Comparison of ENCODE assay signal across 1 cellular context in genomic region chr12:70091021-70091521, GRCh38.
TF ChIP-seq lines count a peak whose summit lies in the region.

No MANE protein-coding gene starts in this region.

TF ChIP-seq in K562, 482 proteins besides CTCF, POLR2A, EP300 and RAD21 (continues in another document):
- TF ChIP-seq RREB1 (CRISPR knock-in tag; IDR thresholded peaks at IDR 0.05) = 0 out of 2 replicates have a peak, but pooled peaks have one; percentile 32
- TF ChIP-seq NR1H2 (CRISPR knock-in tag; IDR thresholded peaks at IDR 0.05) = no peak
- TF ChIP-seq NR2C2 (CRISPR knock-in tag; IDR thresholded peaks at IDR 0.05) = no peak
- peak; percentile 42; the same call in 1 of the 2 replicates for TF ChIP-seq NR2C2 (tag; IDR thresholded peaks at IDR 0.05)
- TF ChIP-seq KLF6 (CRISPR knock-in tag; IDR thresholded peaks at IDR 0.05; ENCODE audit: borderline replicate concordance) = peak; percentile 96
- peak; percentile 90; the same call in 1 of the 2 replicates for TF ChIP-seq ZNF586 (CRISPR knock-in tag; conservative IDR thresholded peaks at IDR 0.05)
- TF ChIP-seq ADNP (tag; IDR thresholded peaks at IDR 0.05) = no peak
- TF ChIP-seq DPF2 (IDR thresholded peaks at IDR 0.05) = peak; percentile 82
- peak; percentile 91 for TF ChIP-seq MTF1 (CRISPR knock-in tag; IDR thresholded peaks at IDR 0.05; ENCODE audit: borderline replicate concordance)
- TF ChIP-seq DEAF1 (CRISPR knock-in tag; IDR thresholded peaks at IDR 0.05) = 0 out of 2 replicates have a peak, but pooled peaks have one; percentile 25
- TF ChIP-seq MYC (IDR thresholded peaks at IDR 0.05; ENCODE audit: low read depth, low read length) = no peak
- peak; percentile 79; the same call in 1 of the 2 replicates for TF ChIP-seq MYC (CRISPR knock-in tag; IDR thresholded peaks at IDR 0.05; ENCODE audit: borderline replicate concordance, low read depth)
- TF ChIP-seq SMARCA4 (IDR thresholded peaks at IDR 0.05) = peak; percentile 66; the same call in 1 of the 2 replicates
- peak; percentile 88 for TF ChIP-seq CBFA2T3 (IDR thresholded peaks at IDR 0.05)
- no peak for TF ChIP-seq PHB (CRISPR knock-in tag; IDR thresholded peaks at IDR 0.05)
- TF ChIP-seq TAL1 (IDR thresholded peaks at IDR 0.05) = peak; percentile 78
- peak; percentile 90 for TF ChIP-seq GTF2A2 (tag; IDR thresholded peaks at IDR 0.05)
- TF ChIP-seq RFX1 (IDR thresholded peaks at IDR 0.05) = no peak
- 0 out of 2 replicates have a peak, but pooled peaks have one; percentile 73 for TF ChIP-seq ZNF57 (CRISPR knock-in tag; IDR thresholded peaks at IDR 0.05)
- TF ChIP-seq ZNF41 (CRISPR knock-in tag; conservative IDR thresholded peaks at IDR 0.05) = peak; percentile 94
- TF ChIP-seq SOX6 (IDR thresholded peaks at IDR 0.05) = peak; percentile 67
- TF ChIP-seq PPARD (CRISPR knock-in tag; IDR thresholded peaks at IDR 0.05) = peak; percentile 53; the same call in 1 of the 2 replicates
- TF ChIP-seq KLF13 (tag; IDR thresholded peaks at IDR 0.05; ENCODE audit: borderline replicate concordance, low read depth) = peak; percentile 92
- peak in 1 of 2 experiments; percentile 47; a peak in 1 of 4 replicates for TF ChIP-seq RCOR1 (IDR thresholded peaks at IDR 0.05; ENCODE audit: borderline replicate concordance in 1 of 2, low read depth in 2 of 2, low read length in 2 of 2)
- peak; percentile 98 for TF ChIP-seq ZNF583 (CRISPR knock-in tag; IDR thresholded peaks at IDR 0.05)
- TF ChIP-seq ERF (CRISPR knock-in tag; IDR thresholded peaks at IDR 0.05) = peak; percentile 93
- peak; percentile 97 for TF ChIP-seq ZNF311 (CRISPR knock-in tag; IDR thresholded peaks at IDR 0.05)
- TF ChIP-seq NFE2L1 (tag; IDR thresholded peaks at IDR 0.05; ENCODE audit: borderline replicate concordance, low read depth) = peak; percentile 68; the same call in 1 of the 2 replicates
- TF ChIP-seq MAFF (IDR thresholded peaks at IDR 0.05; ENCODE audit: low read length) = 0 out of 2 replicates have a peak, but pooled peaks have one; percentile 13
- TF ChIP-seq ZBTB1 (CRISPR knock-in tag; IDR thresholded peaks at IDR 0.05; ENCODE audit: borderline replicate concordance, low read depth) = no peak
- peak; percentile 97 for TF ChIP-seq ZNF644 (tag; IDR thresholded peaks at IDR 0.05; ENCODE audit: low read depth)
- peak; percentile 80 for TF ChIP-seq TEAD4 (IDR thresholded peaks at IDR 0.05; ENCODE audit: low read length)
- TF ChIP-seq TEAD4 (CRISPR knock-in tag; IDR thresholded peaks at IDR 0.05; ENCODE audit: borderline replicate concordance) = no peak
- TF ChIP-seq SRF (CRISPR knock-in tag; IDR thresholded peaks at IDR 0.05) = no peak
- TF ChIP-seq ZNF561 (CRISPR knock-in tag; conservative IDR thresholded peaks at IDR 0.05) = 0 out of 2 replicates have a peak, but pooled peaks have one; percentile 35
- peak; percentile 88 for TF ChIP-seq ELF4 (CRISPR knock-in tag; IDR thresholded peaks at IDR 0.05)
- TF ChIP-seq PTRF (tag; IDR thresholded peaks at IDR 0.05) = peak; percentile 91
- TF ChIP-seq ZNF444 (CRISPR knock-in tag; IDR thresholded peaks at IDR 0.05) = peak; percentile 67
- TF ChIP-seq FOXA3 (CRISPR knock-in tag; conservative IDR thresholded peaks at IDR 0.05 in 1 of 2, IDR thresholded peaks at IDR 0.05 in 1 of 2) = 0 out of 4 replicates have a peak, but pooled peaks of 1 of the 2 experiments have one; percentile 7
- no peak for TF ChIP-seq MEF2A (IDR thresholded peaks at IDR 0.05; ENCODE audit: control insufficient read depth, low read depth, low read length)
- TF ChIP-seq ZNF449 (CRISPR knock-in tag; IDR thresholded peaks at IDR 0.05) = peak; percentile 91
- no peak for TF ChIP-seq ATF1 (CRISPR knock-in tag; IDR thresholded peaks at IDR 0.05)
- TF ChIP-seq ATF1 (tag; IDR thresholded peaks at IDR 0.05) = peak; percentile 47; the same call in 1 of the 2 replicates
- TF ChIP-seq MTA2 (IDR thresholded peaks at IDR 0.05; ENCODE audit: low read depth) = peak; percentile 65; the same call in 1 of the 2 replicates
- TF ChIP-seq CREB3 (tag; conservative IDR thresholded peaks at IDR 0.05; ENCODE audit: low read depth) = peak; percentile 98
- peak; percentile 88 for TF ChIP-seq IRF9 (tag; IDR thresholded peaks at IDR 0.05)
- TF ChIP-seq ZNF146 (CRISPR knock-in tag; IDR thresholded peaks at IDR 0.05; ENCODE audit: unreplicated experiment) = no peak
- TF ChIP-seq TEAD2 (tag; IDR thresholded peaks at IDR 0.05) = peak; percentile 93
- TF ChIP-seq ZNF239 (CRISPR knock-in tag; IDR thresholded peaks at IDR 0.05) = peak; percentile 80
- peak; percentile 48; the same call in 1 of the 2 replicates for TF ChIP-seq MTA3 (IDR thresholded peaks at IDR 0.05; ENCODE audit: borderline replicate concordance)
- peak; percentile 77 for TF ChIP-seq BCL6 (CRISPR knock-in tag; IDR thresholded peaks at IDR 0.05)
- peak; percentile 84 for TF ChIP-seq ZNF175 (CRISPR knock-in tag; IDR thresholded peaks at IDR 0.05; ENCODE audit: low read depth)
- TF ChIP-seq E2F1 (CRISPR knock-in tag; IDR thresholded peaks at IDR 0.05) = no peak
- TF ChIP-seq TRIM25 (IDR thresholded peaks at IDR 0.05; ENCODE audit: borderline replicate concordance) = no peak
- peak; percentile 88 for TF ChIP-seq E2F3 (CRISPR knock-in tag; IDR thresholded peaks at IDR 0.05)
- TF ChIP-seq BHLHE40 (IDR thresholded peaks at IDR 0.05; ENCODE audit: low read length) = peak; percentile 13; the same call in 1 of the 2 replicates
- peak; percentile 86 for TF ChIP-seq TCFL5 (CRISPR knock-in tag; conservative IDR thresholded peaks at IDR 0.05)
